Comparison of ENCODE assay signal across 20 cellular contexts in the genomic region with DNA sequence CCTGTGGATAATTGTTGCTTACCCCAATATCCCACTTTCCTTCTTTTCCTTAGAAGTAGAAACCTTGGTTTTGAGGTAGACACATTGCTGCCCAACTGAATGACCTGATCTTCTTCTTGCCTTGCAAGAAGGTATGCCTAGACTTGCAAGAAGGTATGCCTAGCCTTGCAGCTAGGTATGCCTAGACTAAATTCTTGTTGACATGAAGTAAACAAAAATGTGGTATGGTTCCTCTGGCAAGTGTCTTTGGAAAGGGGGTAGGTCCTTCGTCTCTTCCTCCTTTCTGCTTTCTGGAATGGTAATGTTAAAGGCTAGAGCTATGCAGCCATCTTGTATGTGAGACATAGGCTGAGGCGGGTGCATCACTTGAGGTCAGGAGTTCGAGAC.
"Had no signal": no experiment of that assay in that cellular context is flagged by ENCODE, and none has a peak within 500 bp of the region (broad histone marks: within the 10 kb centered on the region; RNA-seq: fewer than 3 reads in every experiment).

No MANE protein-coding gene starts in this region.

- H3K27me3 Mint-ChIP-seq: stimulated activated memory B cell treated with anti-CD40 and anti-IgM and Interleukin-4, amounts not matched to agents 10 μg/mL and 1 μg/mL and 100 μg/mL, for 72 hours; stimulated activated naive CD8-positive, alpha-beta T cell treated with anti-CD3 and anti-CD28 coated beads, Interleukin-15, Interleukin-2, amounts not matched to agents 100 ng/mL and 50 ng/mL, for 24 hours had no signal

- H3K27me3 ChIP-seq: esophagus squamous epithelium, neutrophil, spleen, transverse colon had no signal

- H3K36me3 Mint-ChIP-seq: naive B cell had no signal

- H3K9me3 Mint-ChIP-seq: nephron progenitor cell; stimulated activated memory B cell treated with anti-CD40 and anti-IgM and Interleukin-4, amounts not matched to agents 10 μg/mL and 1 μg/mL and 100 μg/mL, for 72 hours; stimulated activated naive CD8-positive, alpha-beta T cell treated with anti-CD3 and anti-CD28 coated beads, Interleukin-15, Interleukin-2, amounts not matched to agents 100 ng/mL and 50 ng/mL, for 24 hours had no signal

- H3K4me1 ChIP-seq: transverse colon had no signal

- H3K4me3 Mint-ChIP-seq: naive B cell; nephron progenitor cell; stimulated activated memory B cell treated with anti-CD40 and anti-IgM and Interleukin-4, amounts not matched to agents 10 μg/mL and 1 μg/mL and 100 μg/mL, for 72 hours; stimulated activated naive CD8-positive, alpha-beta T cell treated with anti-CD3 and anti-CD28 coated beads, Interleukin-15, Interleukin-2, amounts not matched to agents 100 ng/mL and 50 ng/mL, for 24 hours had no signal

- DNase-seq: cerebellar nuclear complex; effector CD8-positive, alpha-beta T cell; esophagus squamous epithelium; foreskin fibroblast; left colon; left ventricle myocardium superior; mesenchymal stem cell; naive B cell; nephron progenitor cell; spleen; stimulated activated CD4-positive, alpha-beta T cell treated with anti-CD3 and anti-CD28 coated beads, Interleukin-15, amount 100 ng/mL, for 24 hours; stimulated activated CD4-positive, alpha-beta T cell treated with anti-CD3 and anti-CD28 coated beads, Interleukin-1b, Interleukin-23, amount 100 ng/mL, for 48 hours; stimulated activated CD4-positive, alpha-beta T cell treated with anti-CD3 and anti-CD28 coated beads, Interleukin-4, amount 100 ng/mL, for 24 hours; transverse colon had no signal

- ATAC-seq: left colon; left ventricle myocardium superior; sciatic nerve; stimulated activated memory B cell treated with anti-CD40 and anti-IgM and Interleukin-4, amounts not matched to agents 10 μg/mL and 1 μg/mL and 100 μg/mL, for 72 hours had no signal

- H3K27ac ChIP-seq: epithelial cell of prostate, neutrophil, spleen, thoracic aorta, transverse colon had no signal

- H3K27ac Mint-ChIP-seq: stimulated activated memory B cell treated with anti-CD40 and anti-IgM and Interleukin-4, amounts not matched to agents 10 μg/mL and 1 μg/mL and 100 μg/mL, for 72 hours; stimulated activated naive CD8-positive, alpha-beta T cell treated with anti-CD3 and anti-CD28 coated beads, Interleukin-15, Interleukin-2, amounts not matched to agents 100 ng/mL and 50 ng/mL, for 24 hours had no signal
